ENCODE assay signal across 10 cellular contexts in the genomic region with DNA sequence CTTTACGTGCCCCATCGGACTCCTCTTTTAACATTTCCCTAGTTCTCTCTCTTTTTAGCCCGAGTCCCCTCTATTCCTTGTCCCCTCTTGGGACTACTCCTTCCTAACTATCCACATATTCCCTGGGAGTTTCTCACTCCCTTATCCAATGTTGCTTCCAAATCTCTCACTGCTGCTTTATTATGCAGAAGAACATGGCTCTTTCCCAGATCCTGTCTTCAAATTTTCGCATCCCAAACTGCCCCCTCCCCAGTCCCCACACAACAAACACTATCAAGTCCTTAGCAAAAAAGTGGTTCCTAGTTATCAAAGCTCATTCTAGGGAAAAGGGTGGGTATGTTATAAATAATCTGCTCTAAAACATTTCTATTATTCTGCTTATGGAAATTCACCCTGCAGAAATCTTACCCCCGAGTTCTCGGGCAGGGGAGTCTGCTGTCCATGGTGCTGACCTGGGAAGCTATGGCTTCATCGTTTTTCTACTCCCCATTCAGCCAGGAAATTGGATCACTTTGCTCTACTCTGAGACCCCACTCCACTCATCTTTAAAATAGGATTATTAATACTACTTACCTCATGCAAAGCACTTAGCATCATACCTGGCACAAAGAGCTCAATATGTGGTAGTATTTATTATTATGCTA.
DNase-seq lines count a peak whose midpoint lies in the region; ATAC-seq lines count a peak whose summit lies in the region.
"Had no signal": no experiment of that assay in that cellular context is flagged by ENCODE, and none has a peak within 500 bp of the region (broad histone marks: within the 10 kb centered on the region; RNA-seq: fewer than 3 reads in every experiment).

No MANE protein-coding gene starts in this region.

- DNase-seq in EH (ENCODE audit: low read depth) (peak; percentile 6), KG1 (lab: John Stamatoyannopoulos, UW) (peak; percentile 0), adipocyte (ENCODE audit: low read depth) (peak; percentile 16), left lobe of liver (ENCODE audit: low spot score) (no peak), NOMO-1 treated with DMSO at 0.1 percent for 48 hours (lab: John Stamatoyannopoulos, UW; ENCODE audit: unreplicated experiment) (no peak), putamen (ENCODE audit: low spot score) (no peak), NCI-H774 (lab: John Stamatoyannopoulos, UW) (no peak), islet precursor cell (no peak)

- no peaks in the 10 kb centered on the region for H3K4me1 ChIP-seq in adipocyte (ENCODE audit: control insufficient read depth, insufficient read depth, low read length)
- H3K4me1 ChIP-seq: uterus had no signal

- H3K9me3 ChIP-seq in adipocyte (ENCODE audit: control insufficient read depth, low read length), result no peaks in the 10 kb centered on the region
- H3K9me3 ChIP-seq: uterus had no signal

- no peak overlapping the region for H3K4me3 ChIP-seq in adipocyte (ENCODE audit: low read length)
- H3K4me3 ChIP-seq: uterus had no signal

- H3K36me3 ChIP-seq in adipocyte (ENCODE audit: control insufficient read depth, insufficient read depth, low read length, severe bottlenecking), result no peaks in the 10 kb centered on the region
- H3K36me3 ChIP-seq: uterus had no signal

- ATAC-seq in left lobe of liver, result peak; percentile 38

- H3K27me3 ChIP-seq in adipocyte (replicated peaks; ENCODE audit: control insufficient read depth, insufficient read depth, low read length), result peaks cover 3% of the 10 kb centered on the region
- H3K27me3 ChIP-seq: uterus had no signal

- no peak overlapping the region for H3K9ac ChIP-seq in adipocyte (ENCODE audit: low read length)
- H3K9ac ChIP-seq: KMS-11 had no signal

Comparison
In these comparisons a context has a peak if more than half of its experiments do, and no peak if none do; other contexts are left out.
1. DNase-seq: peak in EH (single experiment), KG1 (single experiment) and adipocyte (single experiment); none in left lobe of liver (single experiment), NOMO-1 treated with DMSO at 0.1 percent for 48 hours (single experiment), putamen (single experiment), NCI-H774 (single experiment) and islet precursor cell (single experiment).